ENCODE assay signal across 8 cellular contexts in genomic region chr4:140152760-140153418, GRCh38. TPM values are rescaled to one million over a fixed set of nuclear protein-coding genes. Genes with fewer than 3 reads are reported as not detected.
DNase-seq lines count a peak whose midpoint lies in the region; ATAC-seq and TF ChIP-seq lines count a peak whose summit lies in the region.

No MANE protein-coding gene starts in this region.

- H3K4me3 ChIP-seq in lung, result peak overlapping the region; percentile 76

- H3K27ac ChIP-seq in lung (ENCODE audit: low read depth in 1 of 2, low read length in 1 of 2), result peak overlapping the region; percentile 95 to 98

- in situ Hi-C loops in Caki2 (cut with HindIII; ENCODE audit: low pct_unique_long_range_greater_than_20kb, low sequenced_read_pairs), result loop anchor here (10.0 kb wide), 1 partner anchor 102 kb away; no protein-coding TSS in a partner anchor

- 0 to 1% methylated on average over 52 to 53 of the region's 53 CpGs for WGBS in lung, 2 donors

- H3K4me1 Mint-ChIP-seq in activated CD4-positive, alpha-beta memory T cell treated with anti-CD3 and anti-CD28 coated beads for 36 hours (ENCODE audit: low read depth), result peaks cover 45% of the 10 kb centered on the region

- intact Hi-C loops in activated CD4-positive, alpha-beta memory T cell treated with anti-CD3 and anti-CD28 coated beads for 36 hours (cut with micrococcal nuclease), result loop anchor here (1.0 to 5.0 kb wide), 8 partner anchors 57 to 1071 kb away; partner anchors contain the start of genes ELF2, NAA15, NDUFC1 and SCOC

- H3K9me3 Mint-ChIP-seq in activated CD4-positive, alpha-beta memory T cell treated with anti-CD3 and anti-CD28 coated beads for 36 hours, result no peaks in the 10 kb centered on the region

- H3K36me3 ChIP-seq in lung (ENCODE audit: control insufficient read depth in 2 of 2, insufficient read depth in 2 of 2, low read length in 2 of 2), result no peaks in the 10 kb centered on the region

- H3K9me3 ChIP-seq in lung (ENCODE audit: control insufficient read depth in 2 of 2, insufficient read depth in 1 of 2, low read length in 1 of 2), result no peaks in the 10 kb centered on the region

- POLR2A ChIA-PET in activated CD4-positive, alpha-beta memory T cell treated with anti-CD3 and anti-CD28 coated beads for 36 hours (lab: Charles Lee), result interaction anchor here (1.1 kb wide), 1 partner anchor 57 kb away, joined by 3 read pairs; no protein-coding TSS in a partner anchor

- DNase-seq in Caki2 (ENCODE audit: low read depth) (peak; percentile 37), LoVo (ENCODE audit: low spot score) (peak; percentile 34), lung (ENCODE audit: low spot score) (peak; percentile 52)
- DNase-seq in activated CD4-positive, alpha-beta memory T cell treated with anti-CD3 and anti-CD28 coated beads for 36 hours, result peak; percentile 51
- DNase-seq in effector CD8-positive, alpha-beta T cell (lab: John Stamatoyannopoulos, UW), result peak; percentile 42
- peak; percentile 20 for DNase-seq in stimulated activated CD8-positive, alpha-beta memory T cell treated with anti-CD3 and anti-CD28 coated beads, Interleukin-12 subunit alpha, Interleukin-12 subunit beta, amount 100 ng/mL, for 1 hour (ENCODE audit: low read depth)

- H3K27ac Mint-ChIP-seq in activated CD4-positive, alpha-beta memory T cell treated with anti-CD3 and anti-CD28 coated beads for 36 hours, result no peak overlapping the region

- H3K4me1 ChIP-seq in lung (ENCODE audit: control insufficient read depth in 2 of 2, insufficient read depth in 2 of 2, low read length in 2 of 2), result no peaks in the 10 kb centered on the region

- no peaks in the 10 kb centered on the region for H3K27me3 ChIP-seq in lung (ENCODE audit: control insufficient read depth, insufficient read depth)

- no peak for TF ChIP-seq CTCF in lung (IDR thresholded peaks at IDR 0.05; ENCODE audit: control extremely low read depth, extremely low read depth)

- CTCF ChIA-PET in activated CD4-positive, alpha-beta memory T cell treated with anti-CD3 and anti-CD28 coated beads for 36 hours (lab: Charles Lee), result interaction anchor here (0.6 to 2.3 kb wide), 3 partner anchors 57 to 103 kb away, joined by 3 to 6 read pairs (median 3); no protein-coding TSS in a partner anchor

- ATAC-seq in lung (ENCODE audit: insufficient read depth, low FRiP score) (no peak), GM18861 (IDR thresholded peaks at IDR 0.05; ENCODE audit: unreplicated experiment) (no peak), HG03469 (IDR thresholded peaks at IDR 0.05; ENCODE audit: unreplicated experiment) (no peak)

- H3K36me3 Mint-ChIP-seq in activated CD4-positive, alpha-beta memory T cell treated with anti-CD3 and anti-CD28 coated beads for 36 hours, result no peaks in the 10 kb centered on the region

- H3K27me3 Mint-ChIP-seq in activated CD4-positive, alpha-beta memory T cell treated with anti-CD3 and anti-CD28 coated beads for 36 hours, result peaks cover 28% of the 10 kb centered on the region

- H3K4me3 Mint-ChIP-seq in activated CD4-positive, alpha-beta memory T cell treated with anti-CD3 and anti-CD28 coated beads for 36 hours, result peak overlapping the region; percentile 78

RNA-seq across cellular contexts. Expression of gene MAML3, which starts 1.1 kb away (rescaled TPM):
- 0.20 and 0.61 TPM in 2 replicates for total RNA-seq in Caki2 (2014; rRNA removed; shearing (Covaris generic); ENCODE audit: low replicate concordance)
- total RNA-seq in activated CD4-positive, alpha-beta memory T cell treated with anti-CD3 and anti-CD28 coated beads for 36 hours, result under 1 TPM; 0.51 to 0.76 TPM
- total RNA-seq in lung, result 10 to 100 TPM; 12.8 to 16.4 TPM
- 1 to 10 TPM; 3.0 to 4.1 TPM for polyA plus RNA-seq in lung
